Comparison of ENCODE assay signal across 21 cellular contexts in genomic region chr14:58408681-58409080, GRCh38. TPM values are rescaled to one million over a fixed set of nuclear protein-coding genes. Genes with fewer than 3 reads are reported as not detected.
"Had no signal": no experiment of that assay in that cellular context is flagged by ENCODE, and none has a peak within 500 bp of the region (broad histone marks: within the 10 kb centered on the region; RNA-seq: fewer than 3 reads in every experiment).

No MANE protein-coding gene starts in this region.

- DNase-seq: activated B cell treated with CpG ODN at 0.5 μM for 24 hours; activated CD4-positive, alpha-beta memory T cell treated with anti-CD3 and anti-CD28 coated beads for 36 hours; activated CD4-positive, alpha-beta T cell treated with anti-CD3 and anti-CD28 coated beads for 4 hours; activated naive CD4-positive, alpha-beta T cell treated with Interleukin-2 at 50 U/mL for 16 hours; activated T-cell treated with anti-CD3 and anti-CD28 coated beads, Interleukin-2, amount 50 U/mL, for 1 hour; brain microvascular endothelial cell; cortex of kidney; effector CD4-positive, alpha-beta T cell; immature natural killer cell; mesendoderm; nephron progenitor cell; posterior cingulate gyrus; SK-N-SH; stimulated activated CD4-positive, alpha-beta T cell treated with anti-CD3 and anti-CD28 coated beads, Interleukin-12 subunit alpha, Interleukin-12 subunit beta, amount 100 ng/mL, for 4 hours; stimulated activated CD4-positive, alpha-beta T cell treated with anti-CD3 and anti-CD28 coated beads, Interleukin-1b, Interleukin-23, amount 100 ng/mL, for 48 hours; testis had no signal

- H3K27ac Mint-ChIP-seq: activated B cell treated with CpG ODN at 0.5 μM for 24 hours; activated CD4-positive, alpha-beta memory T cell treated with anti-CD3 and anti-CD28 coated beads for 36 hours; activated T-helper 17 cell treated with anti-CD3 and anti-CD28 coated beads, Interleukin-2, amount 50 U/mL, for 72 hours; immature natural killer cell; nephron progenitor cell; stimulated activated naive CD8-positive, alpha-beta T cell treated with anti-CD3 and anti-CD28 coated beads, Interleukin-15, Interleukin-2, amounts not matched to agents 100 ng/mL and 50 ng/mL, for 24 hours; type B pancreatic cell had no signal

- ATAC-seq: activated T-helper 17 cell treated with anti-CD3 and anti-CD28 coated beads, Interleukin-2, amount 50 U/mL, for 72 hours; esophagus mucosa had no signal

- H3K4me1 Mint-ChIP-seq: activated B cell treated with CpG ODN at 0.5 μM for 24 hours; activated T-helper 17 cell treated with anti-CD3 and anti-CD28 coated beads, Interleukin-2, amount 50 U/mL, for 72 hours; immature natural killer cell; nephron progenitor cell had no signal

- H3K27me3 Mint-ChIP-seq: activated B cell treated with CpG ODN at 0.5 μM for 24 hours; activated CD4-positive, alpha-beta memory T cell treated with anti-CD3 and anti-CD28 coated beads for 36 hours; activated T-helper 17 cell treated with anti-CD3 and anti-CD28 coated beads, Interleukin-2, amount 50 U/mL, for 72 hours; stimulated activated naive CD8-positive, alpha-beta T cell treated with anti-CD3 and anti-CD28 coated beads, Interleukin-15, Interleukin-2, amounts not matched to agents 100 ng/mL and 50 ng/mL, for 24 hours; type B pancreatic cell had no signal

- H3K4me3 Mint-ChIP-seq: activated B cell treated with CpG ODN at 0.5 μM for 24 hours; activated CD4-positive, alpha-beta memory T cell treated with anti-CD3 and anti-CD28 coated beads for 36 hours; activated T-helper 17 cell treated with anti-CD3 and anti-CD28 coated beads, Interleukin-2, amount 50 U/mL, for 72 hours; immature natural killer cell; nephron progenitor cell; stimulated activated naive CD8-positive, alpha-beta T cell treated with anti-CD3 and anti-CD28 coated beads, Interleukin-15, Interleukin-2, amounts not matched to agents 100 ng/mL and 50 ng/mL, for 24 hours; type B pancreatic cell had no signal

- H3K9me3 Mint-ChIP-seq: activated B cell treated with CpG ODN at 0.5 μM for 24 hours; activated CD4-positive, alpha-beta memory T cell treated with anti-CD3 and anti-CD28 coated beads for 36 hours; activated T-helper 17 cell treated with anti-CD3 and anti-CD28 coated beads, Interleukin-2, amount 50 U/mL, for 72 hours; immature natural killer cell; stimulated activated naive CD8-positive, alpha-beta T cell treated with anti-CD3 and anti-CD28 coated beads, Interleukin-15, Interleukin-2, amounts not matched to agents 100 ng/mL and 50 ng/mL, for 24 hours; type B pancreatic cell had no signal

RNA-seq across cellular contexts. Expression of gene TOMM20L, which starts 13.0 kb away (rescaled TPM):
- polyA plus RNA-seq: liver, SK-N-SH had no signal
